Comparison of ENCODE assay signal across 11 cellular contexts in the genomic region with DNA sequence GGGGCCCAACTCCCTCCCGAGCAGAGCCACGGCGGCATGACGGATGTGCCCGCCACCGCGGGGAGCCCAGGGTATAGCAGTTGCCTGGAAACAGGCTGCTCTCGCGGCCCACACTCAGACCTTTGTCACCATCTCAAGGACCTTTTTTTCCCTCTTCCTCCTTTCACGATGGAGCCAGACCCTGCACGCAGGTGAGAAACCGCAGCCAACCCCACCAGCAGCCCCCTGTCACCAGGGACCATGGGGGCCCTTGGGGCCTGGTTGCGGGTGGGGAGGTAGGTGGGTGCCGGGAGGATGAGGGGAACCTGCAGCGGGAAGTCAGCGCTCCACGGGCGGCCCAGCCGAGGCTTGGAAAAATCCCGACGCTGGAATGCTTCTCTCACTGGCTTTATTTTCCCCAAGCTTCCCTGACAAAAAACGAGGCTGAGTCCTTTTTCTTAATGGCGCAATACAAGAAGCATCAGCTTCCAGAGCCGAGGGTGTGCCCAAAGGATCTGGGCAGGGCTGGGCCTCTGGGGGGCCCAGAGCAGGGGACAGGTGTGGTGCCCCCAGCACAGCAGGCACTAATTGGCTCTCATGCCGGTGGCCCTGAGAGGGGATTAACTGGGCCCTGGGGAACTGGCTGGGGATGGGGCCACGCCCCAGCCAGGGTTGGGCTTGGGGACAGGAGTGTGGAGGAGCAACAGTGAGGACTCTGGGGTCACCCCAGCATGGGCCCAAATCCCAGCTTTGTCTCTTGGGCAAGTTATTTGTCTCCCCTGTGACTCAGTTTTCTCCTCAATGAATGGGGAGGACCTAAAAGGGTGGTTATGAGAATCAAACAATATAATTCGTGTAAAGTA. TPM values are rescaled to one million over a fixed set of nuclear protein-coding genes. Genes with fewer than 3 reads are reported as not detected.
DNase-seq lines count a peak whose midpoint lies in the region; ATAC-seq, FAIRE-seq and TF ChIP-seq lines count a peak whose summit lies in the region.
"Had no signal": no experiment of that assay in that cellular context is flagged by ENCODE, and none has a peak within 500 bp of the region (broad histone marks: within the 10 kb centered on the region; RNA-seq: fewer than 3 reads in every experiment).

No MANE protein-coding gene starts in this region.

- in situ Hi-C loops in HepG2 (cut with HindIII; ENCODE audit: extremely low pct_ligation_motif_present, low pct_unique_long_range_greater_than_20kb): no loop called here

- H3K27me3 ChIP-seq in HepG2 (ENCODE audit: control insufficient read depth in 1 of 2, insufficient read depth in 2 of 2, low read length in 2 of 2): no peaks in the 10 kb centered on the region
- no peaks in the 10 kb centered on the region for H3K27me3 ChIP-seq in right lobe of liver
- H3K27me3 ChIP-seq: adrenal gland had no signal

- no peaks in the 10 kb centered on the region for H4K20me1 ChIP-seq in HepG2 (ENCODE audit: insufficient read depth, low read length)

- no peaks in the 10 kb centered on the region for H3K9me3 ChIP-seq in HepG2 (ENCODE audit: low read length)
- no peaks in the 10 kb centered on the region for H3K9me3 ChIP-seq in right lobe of liver
- H3K9me3 ChIP-seq: adrenal gland had no signal

- H3K4me2 ChIP-seq in HepG2 (ENCODE audit: low read depth, low read length): peak overlapping the region; percentile 89

- H3K4me1 ChIP-seq in HepG2 (ENCODE audit: insufficient read depth, low read length) (peaks cover 94% of the 10 kb centered on the region), right lobe of liver (no peaks in the 10 kb centered on the region)

- CTCF ChIA-PET in HepG2 (lab: Yijun Ruan, JAX; ENCODE audit: low intra/inter-chr PET ratio, low total read pairs): interaction anchor here (1.4 kb wide), 1 partner anchor 16 kb away, joined by 4 read pairs; no protein-coding TSS in a partner anchor

- H2AFZ ChIP-seq in HepG2 (ENCODE audit: low read length): no peak overlapping the region

- TF ChIP-seq POLR2A in HepG2 (IDR thresholded peaks at IDR 0.05; ENCODE audit: insufficient read depth in 1 of 2, low read depth in 2 of 2, low read length in 2 of 2) (no peak; a peak in 1 of 4 replicates), right lobe of liver (IDR thresholded peaks at IDR 0.05) (no peak)

- no peak for TF ChIP-seq RAD21 in HepG2 (CRISPR knock-in tag; IDR thresholded peaks at IDR 0.05)

- intact Hi-C loops in HepG2 (cut with micrococcal nuclease; ENCODE audit: unreplicated experiment): loop anchor here (5.0 kb wide), 1 partner anchor 39 kb away; no protein-coding TSS in a partner anchor
- intact Hi-C loops in right lobe of liver (cut with DNase I): no loop called here

- POLR2A ChIA-PET in HepG2 (lab: Yijun Ruan, JAX): interaction anchor here (0.8 to 2.5 kb wide), 9 partner anchors 9 to 38 kb away, joined by 3 to 16 read pairs (median 7); no protein-coding TSS in a partner anchor

- H3K27ac ChIP-seq in HepG2 (ENCODE audit: extremely low read length, insufficient read depth, low read length) (peak overlapping the region; percentile 68), right lobe of liver (no peak overlapping the region), temporal lobe (ENCODE audit: low read depth, low read length) (peak overlapping the region; percentile 47)

- DNase-seq in HepG2 (ENCODE audit: low spot score) (no peak), right lobe of liver (no peak), NCI-H524 treated with DMSO at 0.1 percent for 48 hours (lab: John Stamatoyannopoulos, UW) (peak; percentile 89), fibroblast of the aortic adventitia (ENCODE audit: low read depth) (peak; percentile 31), KG1 (lab: John Stamatoyannopoulos, UW) (no peak), SK-N-DZ (ENCODE audit: low spot score) (no peak)
- DNase-seq: adrenal gland, T-helper 9 cell had no signal

- 18% methylated on average over 27 of the region's 27 CpGs for WGBS in HepG2 (ENCODE audit: low lambda C conversion rate)
- WGBS in right lobe of liver (ENCODE audit: insufficient coverage, low coverage, low lambda C conversion rate, missing lambda C conversion rate): 90% methylated on average over 7 of the region's 27 CpGs

- no TSS peak for BruUV-seq in HepG2 (replicated peaks; lab: Mats Ljungman, UMichigan)

- no peaks in the 10 kb centered on the region; a peak in 2 of 5 replicates for H3K36me3 ChIP-seq in HepG2 (replicated peaks in 1 of 2; ENCODE audit: control insufficient read depth in 1 of 2, insufficient read depth in 2 of 2, low read length in 2 of 2)
- no peaks in the 10 kb centered on the region for H3K36me3 ChIP-seq in right lobe of liver
- H3K36me3 ChIP-seq: adrenal gland had no signal

- TF ChIP-seq EP300 in HepG2 (IDR thresholded peaks at IDR 0.05; ENCODE audit: low read depth in 2 of 2, low read length in 2 of 2): no peak
- TF ChIP-seq EP300 in HepG2 (CRISPR knock-in tag; IDR thresholded peaks at IDR 0.05; ENCODE audit: borderline replicate concordance): no peak

- ATAC-seq in HepG2 (peak; percentile 28), right lobe of liver (no peak), HG03135 (IDR thresholded peaks at IDR 0.05; ENCODE audit: unreplicated experiment) (no peak)

- no peaks in the 10 kb centered on the region for H3K79me2 ChIP-seq in HepG2 (ENCODE audit: insufficient read depth, low read length)

- H3K4me3 ChIP-seq in HepG2 (replicated peaks in 1 of 3; ENCODE audit: insufficient read depth in 1 of 3, low read depth in 2 of 3, low read length in 3 of 3) (peak overlapping the region; percentile 20 to 65 (median 45); a peak in 5 of 6 replicates), right lobe of liver (no peak overlapping the region), fibroblast of the aortic adventitia (ENCODE audit: low read depth, low read length) (no peak overlapping the region)
- H3K4me3 ChIP-seq: adrenal gland had no signal

- TF ChIP-seq CTCF in HepG2 (CRISPR knock-in tag; IDR thresholded peaks at IDR 0.05) (no peak), right lobe of liver (IDR thresholded peaks at IDR 0.05) (no peak), fibroblast of the aortic adventitia (IDR thresholded peaks at IDR 0.05; ENCODE audit: insufficient read depth, low read length) (no peak)

- FAIRE-seq in HepG2 (lab: Jason Lieb, UNC): no peak
- FAIRE-seq: H54 had no signal

- H3K9ac ChIP-seq in HepG2 (ENCODE audit: insufficient read depth, low read depth, low read length): peak overlapping the region; percentile 33

RNA-seq across cellular contexts. Expression of a gene that starts 23.9 kb away (rescaled TPM):
- 16.6 and 16.9 TPM in 2 replicates for total RNA-seq in HepG2 (2016; rRNA removed; fragmentation: Illumina TruSeq; extraction: Trizol)
- 19.2 and 19.4 TPM in 2 replicates for total RNA-seq in HepG2 (2016; cell fraction: cytosol; rRNA removed; fragmentation: Illumina TruSeq; extraction: Trizol; ENCODE audit: low read depth)
- 14.6 and 17.1 TPM in 2 replicates for total RNA-seq in HepG2 (2016; cell fraction: insoluble cytoplasmic fraction; rRNA removed; fragmentation: Illumina TruSeq; extraction: Trizol)
- 21.3 and 24.1 TPM in 2 replicates for total RNA-seq in HepG2 (2016; cell fraction: membrane; rRNA removed; fragmentation: Illumina TruSeq; extraction: Trizol)
- total RNA-seq in HepG2 (2016; cell fraction: nucleus; rRNA removed; fragmentation: Illumina TruSeq; extraction: Trizol): 21.2 and 22.3 TPM in 2 replicates
- 35.4 and 38.7 TPM in 2 replicates for polyA plus RNA-seq in HepG2 (2011; rRNA removed)
- polyA plus RNA-seq in HepG2 (2011; cell fraction: cytosol; rRNA removed): 16.5 and 20.9 TPM in 2 replicates
- polyA plus RNA-seq in HepG2 (2011; cell fraction: nucleus; rRNA removed): 91.0 and 107 TPM in 2 replicates
- 36.0 and 39.2 TPM in 2 replicates for polyA plus RNA-seq in HepG2 (2012)
- polyA plus RNA-seq in HepG2 (2016; cell fraction: cytosol; fragmentation: Illumina TruSeq; extraction: Trizol; ENCODE audit: low read depth): 35.0 and 39.6 TPM in 2 replicates
- 21.6 and 26.9 TPM in 2 replicates for polyA plus RNA-seq in HepG2 (2016; cell fraction: insoluble cytoplasmic fraction; fragmentation: Illumina TruSeq; extraction: Trizol; ENCODE audit: low read depth)
- 31.2 and 32.6 TPM in 2 replicates for polyA plus RNA-seq in HepG2 (2016; cell fraction: membrane; fragmentation: Illumina TruSeq; extraction: Trizol; ENCODE audit: low read depth)
- polyA plus RNA-seq in HepG2 (2016; cell fraction: nucleus; fragmentation: Illumina TruSeq; extraction: Trizol; ENCODE audit: insufficient read depth, low read depth): 57.5 and 60.6 TPM in 2 replicates
- 6.7 and 47.8 TPM in 2 replicates for polyA minus RNA-seq in HepG2 (2011; rRNA and poly(A)+ RNA removed; ENCODE audit: low replicate concordance)
- polyA minus RNA-seq in HepG2 (2011; cell fraction: cytosol; rRNA and poly(A)+ RNA removed): 28.0 and 37.6 TPM in 2 replicates
- polyA minus RNA-seq in HepG2 (2011; cell fraction: nucleus; rRNA and poly(A)+ RNA removed): 30.5 and 30.6 TPM in 2 replicates
- 1 to 10 TPM; 4.3 to 6.5 (median 5.7) TPM for total RNA-seq in right lobe of liver
- total RNA-seq in fibroblast of the aortic adventitia (ENCODE audit: low replicate concordance): 4.5 and 5.8 TPM in 2 replicates
- 23.1 TPM for total RNA-seq in temporal lobe
- polyA plus RNA-seq in SK-N-DZ (2014; cell fraction: cytosol; rRNA removed): 28.6 and 29.6 TPM in 2 replicates
- polyA plus RNA-seq in SK-N-DZ (2014; cell fraction: nucleus; rRNA removed): 40.7 and 52.5 TPM in 2 replicates

Comparison
In these comparisons a context has a peak if more than half of its experiments do, and no peak if none do; other contexts are left out.
1. H3K27ac ChIP-seq: peak in HepG2 (single experiment) and temporal lobe (single experiment); none in right lobe of liver (0 of 3).
2. H3K4me3 ChIP-seq: peak in HepG2 (3 of 3); none in right lobe of liver (0 of 3) and fibroblast of the aortic adventitia (single experiment).
3. DNase-seq: peak in NCI-H524 treated with DMSO at 0.1 percent for 48 hours (single experiment) and fibroblast of the aortic adventitia (single experiment); none in HepG2 (single experiment), right lobe of liver (0 of 3), KG1 (single experiment) and SK-N-DZ (single experiment).